9 cellular contexts compared by ENCODE assay signal in genomic region chr17:29376667-29377268, GRCh38. TPM values are rescaled to one million over a fixed set of nuclear protein-coding genes. Genes with fewer than 3 reads are reported as not detected.
DNase-seq lines count a peak whose midpoint lies in the region; FAIRE-seq and TF ChIP-seq lines count a peak whose summit lies in the region.
"Had no signal": no experiment of that assay in that cellular context is flagged by ENCODE, and none has a peak within 500 bp of the region (broad histone marks: within the 10 kb centered on the region; RNA-seq: fewer than 3 reads in every experiment).

No MANE protein-coding gene starts in this region.

- no peak for FAIRE-seq in GM12892 (lab: Jason Lieb, UNC)
- FAIRE-seq: HepG2 had no signal

- H3K14ac ChIP-seq in H9 (ENCODE audit: insufficient read depth, low read length) = no peak overlapping the region; the same call in 1 of the 2 replicates

- H3K23ac ChIP-seq in H9 (ENCODE audit: insufficient read length, low read depth, low read length) = no peak overlapping the region

- no peak overlapping the region for H2BK20ac ChIP-seq in H9 (ENCODE audit: low read depth, low read length, poor library complexity, severe bottlenecking)

- no peaks in the 10 kb centered on the region for H3K79me2 ChIP-seq in H9 (ENCODE audit: insufficient read depth, low read length)

- H3K9me3 ChIP-seq in H9 (ENCODE audit: control insufficient read depth, low read depth, low read length) = no peaks in the 10 kb centered on the region
- no peaks in the 10 kb centered on the region for H3K9me3 ChIP-seq in WERI-Rb-1 (ENCODE audit: severe bottlenecking)
- no peaks in the 10 kb centered on the region for H3K9me3 ChIP-seq in cardiac muscle cell (ENCODE audit: low read depth)

- no peak overlapping the region for H3K4ac ChIP-seq in H9 (ENCODE audit: low read depth, low read length)

- no peak overlapping the region for H2BK15ac ChIP-seq in H9 (ENCODE audit: low read depth, low read length)

- H3K56ac ChIP-seq in H9 (ENCODE audit: insufficient read length, low read depth, low read length) = no peak overlapping the region

- H2BK5ac ChIP-seq in H9 (ENCODE audit: insufficient read length, low read length) = no peak overlapping the region

- H3K4me3 Mint-ChIP-seq in H9 (no peak overlapping the region), immature natural killer cell (no peak overlapping the region)

- WGBS in H9 (ENCODE audit: extremely low coverage, insufficient read length, low lambda C conversion rate) = no CpG with 5 or more reads among the region's 3 CpGs

- H3K4me1 ChIP-seq in H9 (ENCODE audit: insufficient read depth, low read length) = no peaks in the 10 kb centered on the region
- peaks cover 3% of the 10 kb centered on the region for H3K4me1 ChIP-seq in cardiac muscle cell (ENCODE audit: low read depth)

- no peaks in the 10 kb centered on the region for H3K79me1 ChIP-seq in H9 (ENCODE audit: insufficient read depth, low read depth, low read length, poor library complexity, severe bottlenecking)

- no peaks in the 10 kb centered on the region for H4K20me1 ChIP-seq in H9 (ENCODE audit: control insufficient read depth, insufficient read depth, insufficient read length)

- no peak overlapping the region for H3K18ac ChIP-seq in H9 (ENCODE audit: insufficient read length, low read depth, low read length)

- H3K27ac Mint-ChIP-seq in H9 (peak overlapping the region in 2 of 3 experiments; percentile 37 to 53; a peak in 3 of 7 replicates), immature natural killer cell (no peak overlapping the region)

- H3K4me1 Mint-ChIP-seq in H9 (peaks cover 31 to 37% of the 10 kb centered on the region in 2 experiments), immature natural killer cell (no peaks in the 10 kb centered on the region)

- no peak overlapping the region for H4K8ac ChIP-seq in H9 (replicated peaks; ENCODE audit: insufficient read length, low read depth, low read length)

- H3K4me3 ChIP-seq in WERI-Rb-1 (ENCODE audit: low read depth, low read length) (peak overlapping the region; percentile 27), cardiac muscle cell (no peak overlapping the region)

- H3K9me3 Mint-ChIP-seq in H9 = no peaks in the 10 kb centered on the region
- H3K9me3 Mint-ChIP-seq in immature natural killer cell = no peaks in the 10 kb centered on the region

- H3K9ac ChIP-seq in H9 (ENCODE audit: extremely low read depth, insufficient read length, low read length) = no peak overlapping the region

- no peak overlapping the region for H2BK12ac ChIP-seq in H9 (ENCODE audit: insufficient read length, low read depth, low read length)

- no peak overlapping the region for H2AK5ac ChIP-seq in H9 (ENCODE audit: insufficient read length, low read length)

- no peaks in the 10 kb centered on the region for H3K23me2 ChIP-seq in H9 (ENCODE audit: insufficient read length, low read depth, low read length, poor library complexity, severe bottlenecking)

- no peak overlapping the region for H4K91ac ChIP-seq in H9 (ENCODE audit: insufficient read length, low read depth, low read length)

- no peaks in the 10 kb centered on the region for H3K27me3 ChIP-seq in H9 (ENCODE audit: insufficient read depth, low read length)
- no peaks in the 10 kb centered on the region for H3K27me3 ChIP-seq in WERI-Rb-1 (ENCODE audit: insufficient read depth, low read depth, severe bottlenecking)
- H3K27me3 ChIP-seq in cardiac muscle cell = no peaks in the 10 kb centered on the region

- H3K27me3 Mint-ChIP-seq in H9 (ENCODE audit: low read depth) (no peaks in the 10 kb centered on the region), immature natural killer cell (ENCODE audit: low read depth in 3 of 3) (no peaks in the 10 kb centered on the region)

- peak; percentile 54 for DNase-seq in H9
- DNase-seq in WERI-Rb-1 = peak; percentile 77
- DNase-seq in cardiac muscle cell (ENCODE audit: low read depth in 1 of 2, low spot score in 1 of 2) = peak; percentile 56 to 91
- peak; percentile 65 for DNase-seq in renal cortical epithelial cell (ENCODE audit: low read depth)
- no peak for DNase-seq in GM12892 (ENCODE audit: insufficient read length)
- DNase-seq in activated effector memory CD4-positive, alpha-beta T cell treated with anti-CD3 and anti-CD28 coated beads, Interleukin-2, amount 50 U/mL, for 16 hours = no peak
- DNase-seq in NCI-H2196 (lab: John Stamatoyannopoulos, UW; ENCODE audit: unreplicated experiment) = no peak
- DNase-seq in immature natural killer cell = no peak

- H2AFZ ChIP-seq in H9 (ENCODE audit: low read length) = no peak overlapping the region

- H4K5ac ChIP-seq in H9 (ENCODE audit: insufficient read length, low read depth, low read length) = no peak overlapping the region

- H3K4me2 ChIP-seq in H9 (ENCODE audit: insufficient read depth, insufficient read length, low read length) = no peak overlapping the region

- no peak overlapping the region for H3T11ph ChIP-seq in H9 (ENCODE audit: low read length)

- no peak for TF ChIP-seq CTCF in H9 (conservative IDR thresholded peaks at IDR 0.05)
- no peak for TF ChIP-seq CTCF in WERI-Rb-1 (IDR thresholded peaks at IDR 0.05; ENCODE audit: low read depth, low read length)
- no peak for TF ChIP-seq CTCF in cardiac muscle cell (IDR thresholded peaks at IDR 0.05; ENCODE audit: low read depth, low read length)

- H3K36me3 ChIP-seq in WERI-Rb-1 (no peaks in the 10 kb centered on the region), cardiac muscle cell (no peaks in the 10 kb centered on the region)

- H2BK120ac ChIP-seq in H9 (ENCODE audit: low read depth, low read length, poor library complexity, severe bottlenecking) = no peak overlapping the region

- H3K27ac ChIP-seq in H9 (ENCODE audit: insufficient read length, low read depth, low read length) (no peak overlapping the region), WERI-Rb-1 (peak overlapping the region; percentile 90), cardiac muscle cell (peak overlapping the region; percentile 12)

- TF ChIP-seq POLR2A in GM12892 (IDR thresholded peaks at IDR 0.05; ENCODE audit: low read depth, low read length) = no peak

- H3K36me3 Mint-ChIP-seq in H9 (ENCODE audit: insufficient read depth in 1 of 3, low read depth in 3 of 3) = no peaks in the 10 kb centered on the region
- H3K36me3 Mint-ChIP-seq in immature natural killer cell = peaks cover 0 to 3% (median 0%) of the 10 kb centered on the region in 3 donors

RNA-seq across cellular contexts. Expression of gene TAOK1, which starts 13.4 kb away (rescaled TPM):
- total RNA-seq in H9 (2021) (85.9 and 93.0 TPM in 2 replicates), cardiac muscle cell (35.0 and 43.1 TPM in 2 replicates), renal cortical epithelial cell (46.7 and 101 TPM in 2 replicates)
- polyA plus RNA-seq in cardiac muscle cell (5.8 and 8.0 TPM in 2 replicates), immature natural killer cell (1 to 10 TPM; 2.0 to 3.4 (median 2.2) TPM)
- 11.3 TPM for polyA plus RNA-seq in GM12892 (2012; ENCODE audit: missing spikeins)

Comparison
In these comparisons a context has a peak if more than half of its experiments do, and no peak if none do; other contexts are left out.
1. DNase-seq: peak in H9 (single experiment), WERI-Rb-1 (single experiment), cardiac muscle cell (2 of 2) and renal cortical epithelial cell (single experiment); none in GM12892 (single experiment), activated effector memory CD4-positive, alpha-beta T cell treated with anti-CD3 and anti-CD28 coated beads, Interleukin-2, amount 50 U/mL, for 16 hours (single experiment), NCI-H2196 (single experiment) and immature natural killer cell (0 of 3).
2. H3K27ac Mint-ChIP-seq: peak in H9 (2 of 3); none in immature natural killer cell (0 of 6).